Comparison of ENCODE assay signal across 16 cellular contexts in genomic region chr12:65996146-65996545, GRCh38.
DNase-seq lines count a peak whose midpoint lies in the region; ATAC-seq and TF ChIP-seq lines count a peak whose summit lies in the region.
"Had no signal": no experiment of that assay in that cellular context is flagged by ENCODE, and none has a peak within 500 bp of the region (broad histone marks: within the 10 kb centered on the region; RNA-seq: fewer than 3 reads in every experiment).

No MANE protein-coding gene starts in this region.

- ATAC-seq in GM21367 (IDR thresholded peaks at IDR 0.05; ENCODE audit: unreplicated experiment): no peak
- no peak for ATAC-seq in HG02852 (IDR thresholded peaks at IDR 0.05; ENCODE audit: unreplicated experiment)
- ATAC-seq: HCT116 had no signal

- BruUV-seq in mammary epithelial cell (replicated peaks; lab: Mats Ljungman, UMichigan) (no TSS peak), MCF 10A (replicated peaks; lab: Mats Ljungman, UMichigan) (no TSS peak)

- H3K27me3 ChIP-seq in mammary epithelial cell (ENCODE audit: insufficient read depth, low read length) (no peaks in the 10 kb centered on the region), OCI-LY3 (ENCODE audit: low read depth, low read length) (no peaks in the 10 kb centered on the region), esophagus muscularis mucosa (no peaks in the 10 kb centered on the region), left ventricle myocardium inferior (ENCODE audit: low read depth) (no peaks in the 10 kb centered on the region)
- H3K27me3 ChIP-seq: BLaER1 had no signal

- CTCF ChIA-PET in mammary epithelial cell (lab: Charles Lee; ENCODE audit: low non-redundant PET) (no interaction called here), MCF 10A (lab: Yijun Ruan, JAX) (interaction anchor here (1.0 to 1.1 kb wide), 3 partner anchors 16 to 92 kb away, joined by 3 to 4 read pairs (median 3); no protein-coding TSS in a partner anchor)

- H3K4me3 ChIP-seq in mammary epithelial cell (replicated peaks in 1 of 3; ENCODE audit: insufficient read depth in 1 of 3, low read depth in 2 of 3, low read length in 3 of 3) (no peak overlapping the region), OCI-LY3 (ENCODE audit: low read length) (no peak overlapping the region), esophagus muscularis mucosa (no peak overlapping the region), left ventricle myocardium inferior (no peak overlapping the region)
- H3K4me3 ChIP-seq: BLaER1 had no signal

- H3K27ac Mint-ChIP-seq in MCF 10A (ENCODE audit: low read depth, unreplicated experiment): no peak overlapping the region
- H3K27ac Mint-ChIP-seq: CD4-positive, CD25-positive, alpha-beta regulatory T cell; IgD-negative memory B cell had no signal

- H3K36me3 Mint-ChIP-seq in MCF 10A (ENCODE audit: insufficient read depth, unreplicated experiment): no peaks in the 10 kb centered on the region
- H3K36me3 Mint-ChIP-seq: CD4-positive, CD25-positive, alpha-beta regulatory T cell; IgD-negative memory B cell had no signal

- TF ChIP-seq CTCF in mammary epithelial cell (conservative IDR thresholded peaks at IDR 0.05 in 1 of 2, IDR thresholded peaks at IDR 0.05 in 1 of 2; ENCODE audit: extremely low read depth in 1 of 2, insufficient read depth in 1 of 2, low read depth in 1 of 2, low read length in 2 of 2) (no peak), MCF 10A (IDR thresholded peaks at IDR 0.05; ENCODE audit: unreplicated experiment) (no peak), OCI-LY3 (IDR thresholded peaks at IDR 0.05; ENCODE audit: low read depth, low read length) (no peak), esophagus muscularis mucosa (IDR thresholded peaks at IDR 0.05) (no peak), left ventricle myocardium inferior (IDR thresholded peaks at IDR 0.05; ENCODE audit: borderline replicate concordance) (no peak)

- no peaks in the 10 kb centered on the region for H3K9me3 ChIP-seq in mammary epithelial cell (replicated peaks; ENCODE audit: insufficient read depth, low read length)
- no peaks in the 10 kb centered on the region for H3K9me3 ChIP-seq in OCI-LY3 (ENCODE audit: insufficient read depth, low read length)
- H3K9me3 ChIP-seq in esophagus muscularis mucosa: no peaks in the 10 kb centered on the region
- no peaks in the 10 kb centered on the region for H3K9me3 ChIP-seq in left ventricle myocardium inferior (replicated peaks)
- H3K9me3 ChIP-seq: BLaER1 had no signal

- TF ChIP-seq POLR2A in esophagus muscularis mucosa (IDR thresholded peaks at IDR 0.05; ENCODE audit: low read depth): no peak

- intact Hi-C loops in mammary epithelial cell (cut with micrococcal nuclease) (no loop called here), MCF 10A (cut with micrococcal nuclease) (no loop called here), esophagus muscularis mucosa (cut with DNase I) (no loop called here), left ventricle myocardium inferior (cut with micrococcal nuclease) (no loop called here)

- dilution Hi-C loops in mammary epithelial cell (cut with HindIII; ENCODE audit: low sequenced_read_pairs): no loop called here

- no peak for TF ChIP-seq EP300 in esophagus muscularis mucosa (IDR thresholded peaks at IDR 0.05)

- 3% methylated on average over 7 of the region's 7 CpGs for WGBS in mammary epithelial cell (ENCODE audit: low coverage, missing lambda C conversion rate)
- 84% methylated on average over 7 of the region's 7 CpGs for WGBS in esophagus muscularis mucosa

- H3K4me1 ChIP-seq in mammary epithelial cell (ENCODE audit: insufficient read depth, low read length) (peaks cover 53% of the 10 kb centered on the region), OCI-LY3 (ENCODE audit: low read length) (peaks cover 4% of the 10 kb centered on the region; the same call in 1 of the 2 replicates), esophagus muscularis mucosa (no peaks in the 10 kb centered on the region), left ventricle myocardium inferior (no peaks in the 10 kb centered on the region)

- no peaks in the 10 kb centered on the region for H3K27me3 Mint-ChIP-seq in MCF 10A (ENCODE audit: insufficient read depth, unreplicated experiment)
- H3K27me3 Mint-ChIP-seq: CD4-positive, CD25-positive, alpha-beta regulatory T cell had no signal

- in situ Hi-C loops in mammary epithelial cell (cut with MboI; ENCODE audit: low sequenced_read_pairs in 2 of 2): loop anchor here in 1 of 2 donors (25.0 kb wide), 1 partner anchor 684 kb away; no protein-coding TSS in a partner anchor

- H3K9ac ChIP-seq in mammary epithelial cell (ENCODE audit: insufficient read depth, low read length): no peak overlapping the region
- no peak overlapping the region for H3K9ac ChIP-seq in OCI-LY3 (ENCODE audit: low read length)
- H3K9ac ChIP-seq: BLaER1 had no signal

- no peaks in the 10 kb centered on the region for H4K20me1 ChIP-seq in mammary epithelial cell (ENCODE audit: insufficient read depth, low read length)
- H4K20me1 ChIP-seq in OCI-LY3 (ENCODE audit: insufficient read depth, low read length): no peaks in the 10 kb centered on the region
- H4K20me1 ChIP-seq: BLaER1 had no signal

- peak overlapping the region; percentile 91 for H2AFZ ChIP-seq in mammary epithelial cell (ENCODE audit: low read depth, low read length)
- H2AFZ ChIP-seq in OCI-LY3 (ENCODE audit: low read depth, low read length): no peak overlapping the region

- no peaks in the 10 kb centered on the region for H3K4me1 Mint-ChIP-seq in MCF 10A (ENCODE audit: insufficient read depth, unreplicated experiment)
- H3K4me1 Mint-ChIP-seq: CD4-positive, CD25-positive, alpha-beta regulatory T cell; IgD-negative memory B cell had no signal

- H3K4me3 Mint-ChIP-seq in MCF 10A (ENCODE audit: unreplicated experiment): no peak overlapping the region
- H3K4me3 Mint-ChIP-seq: CD4-positive, CD25-positive, alpha-beta regulatory T cell; IgD-negative memory B cell had no signal

- POLR2A ChIA-PET in MCF 10A (lab: Yijun Ruan, JAX): no interaction called here

- H3K27ac ChIP-seq in mammary epithelial cell (ENCODE audit: insufficient read depth, low read depth, low read length) (peak overlapping the region; percentile 25), OCI-LY3 (ENCODE audit: low read length) (no peak overlapping the region), esophagus muscularis mucosa (replicated peaks in 1 of 4) (no peak overlapping the region), left ventricle myocardium inferior (replicated peaks) (no peak overlapping the region)
- H3K27ac ChIP-seq: BLaER1 had no signal

- H3K4me2 ChIP-seq in mammary epithelial cell (ENCODE audit: insufficient read depth, low read depth, low read length): peak overlapping the region; percentile 39
- 0 out of 2 replicates have a peak overlapping the region, but pooled peaks have one; percentile 11 for H3K4me2 ChIP-seq in OCI-LY3 (ENCODE audit: low read length)
- H3K4me2 ChIP-seq: BLaER1 had no signal

- DNase-seq in mammary epithelial cell: peak; percentile 47
- no peak for DNase-seq in MCF 10A (ENCODE audit: unreplicated experiment)
- peak; percentile 64 for DNase-seq in esophagus muscularis mucosa (ENCODE audit: extremely low spot score)
- no peak for DNase-seq in left ventricle myocardium inferior
- no peak for DNase-seq in CD1c-positive myeloid dendritic cell (ENCODE audit: extremely low spot score)
- DNase-seq: 8988T; AML-193; CD4-positive, CD25-positive, alpha-beta regulatory T cell; DMS53; GF-D8 had no signal

- H3K36me3 ChIP-seq in mammary epithelial cell (ENCODE audit: insufficient read depth, low read length) (no peaks in the 10 kb centered on the region), OCI-LY3 (replicated peaks; ENCODE audit: low read depth, low read length) (no peaks in the 10 kb centered on the region), esophagus muscularis mucosa (no peaks in the 10 kb centered on the region), left ventricle myocardium inferior (no peaks in the 10 kb centered on the region)
- H3K36me3 ChIP-seq: BLaER1 had no signal

- H3K79me2 ChIP-seq in mammary epithelial cell (ENCODE audit: insufficient read depth, low read length) (no peaks in the 10 kb centered on the region), OCI-LY3 (ENCODE audit: low read length) (no peaks in the 10 kb centered on the region)

- H3K9me3 Mint-ChIP-seq in MCF 10A (ENCODE audit: unreplicated experiment): no peaks in the 10 kb centered on the region
- H3K9me3 Mint-ChIP-seq: CD4-positive, CD25-positive, alpha-beta regulatory T cell; IgD-negative memory B cell had no signal

Comparison
In these comparisons a context has a peak if more than half of its experiments do, and no peak if none do; other contexts are left out.
1. DNase-seq: peak in mammary epithelial cell (single experiment) and esophagus muscularis mucosa (single experiment); none in MCF 10A (single experiment), left ventricle myocardium inferior (single experiment) and CD1c-positive myeloid dendritic cell (single experiment).